ENCODE assay signal across 8 cellular contexts in genomic region chr11:8870461-8871282, GRCh38. TPM values are rescaled to one million over a fixed set of nuclear protein-coding genes. Genes with fewer than 3 reads are reported as not detected.
DNase-seq lines count a peak whose midpoint lies in the region; ATAC-seq and TF ChIP-seq lines count a peak whose summit lies in the region.

No MANE protein-coding gene starts in this region.

- H3K4me3 ChIP-seq in left ventricle myocardium inferior (peak overlapping the region; percentile 94), trophoblast cell (ENCODE audit: low read depth, low read length) (peak overlapping the region; percentile 93)

- intact Hi-C loops in left ventricle myocardium inferior (cut with micrococcal nuclease) = no loop called here

- H3K27me3 ChIP-seq in left ventricle myocardium inferior (ENCODE audit: low read depth) = no peaks in the 10 kb centered on the region
- H3K27me3 ChIP-seq in trophoblast cell (ENCODE audit: insufficient read depth, low read length) = no peaks in the 10 kb centered on the region

- H3K36me3 ChIP-seq in left ventricle myocardium inferior = no peaks in the 10 kb centered on the region
- no peaks in the 10 kb centered on the region for H3K36me3 ChIP-seq in trophoblast cell (ENCODE audit: control insufficient read depth in 1 of 2, insufficient read depth in 2 of 2, low read length in 2 of 2)

- H3K79me2 ChIP-seq in trophoblast cell (ENCODE audit: control insufficient read depth, insufficient read depth, low read length, poor library complexity) = peaks cover 6% of the 10 kb centered on the region

- peak overlapping the region; percentile 73 for H4K12ac ChIP-seq in trophoblast cell (ENCODE audit: low read depth, low read length)

- peak overlapping the region; percentile 89 for H3K18ac ChIP-seq in trophoblast cell (ENCODE audit: low read length)

- H3K79me1 ChIP-seq in trophoblast cell (ENCODE audit: low read length) = peaks cover 7% of the 10 kb centered on the region

- peaks cover 72% of the 10 kb centered on the region for H3K4me1 ChIP-seq in left ventricle myocardium inferior
- peaks cover 5 to 6% of the 10 kb centered on the region in 2 experiments for H3K4me1 ChIP-seq in trophoblast cell (ENCODE audit: control insufficient read depth in 1 of 2, insufficient read depth in 2 of 2, low read length in 2 of 2)

- peak overlapping the region; percentile 23 for H2BK12ac ChIP-seq in trophoblast cell (ENCODE audit: low read length)

- peak overlapping the region; percentile 91 for H2BK120ac ChIP-seq in trophoblast cell (ENCODE audit: insufficient read depth, low read length, poor library complexity)

- no peak for ATAC-seq in HG03095 (IDR thresholded peaks at IDR 0.05; ENCODE audit: unreplicated experiment)
- ATAC-seq in HG03139 (IDR thresholded peaks at IDR 0.05; ENCODE audit: unreplicated experiment) = no peak

- H2AFZ ChIP-seq in trophoblast cell (ENCODE audit: insufficient read depth, low read length, poor library complexity) = peak overlapping the region; percentile 75

- H2AK5ac ChIP-seq in trophoblast cell (ENCODE audit: low read length) = no peak overlapping the region

- WGBS in trophoblast cell (ENCODE audit: extremely low coverage, insufficient coverage, insufficient read length) = no CpG with 5 or more reads among the region's 93 CpGs

- peak overlapping the region; percentile 95 for H3K9ac ChIP-seq in trophoblast cell (ENCODE audit: low read length)

- peak overlapping the region; percentile 69 for H3K4me2 ChIP-seq in trophoblast cell (ENCODE audit: low read length)

- H3K14ac ChIP-seq in trophoblast cell (ENCODE audit: low read length) = peak overlapping the region; percentile 93

- no peak for TF ChIP-seq CTCF in left ventricle myocardium inferior (IDR thresholded peaks at IDR 0.05; ENCODE audit: borderline replicate concordance)

- no peak overlapping the region for H3K23ac ChIP-seq in trophoblast cell (ENCODE audit: low read length)

- H4K8ac ChIP-seq in trophoblast cell (ENCODE audit: low read depth, low read length) = peak overlapping the region; percentile 68

- DNase-seq in 8988T (peak; percentile 71), GM03348 (ENCODE audit: low spot score) (peak; percentile 81), NCI-H345 (lab: John Stamatoyannopoulos, UW) (peak; percentile 49), anterior cingulate cortex (lab: John Stamatoyannopoulos, UW) (peak in 49 of 58 donors; percentile 2 to 67 (median 34)), left ventricle myocardium inferior (peak; percentile 57), trophoblast cell (peak; percentile 43 to 53)

- H4K91ac ChIP-seq in trophoblast cell (ENCODE audit: low read depth, low read length) = peak overlapping the region; percentile 91

- peak overlapping the region; percentile 93 for H2BK5ac ChIP-seq in trophoblast cell (ENCODE audit: low read depth, low read length, poor library complexity)

- H3K9me3 ChIP-seq in left ventricle myocardium inferior (replicated peaks) (no peaks in the 10 kb centered on the region), trophoblast cell (ENCODE audit: insufficient read depth, low read depth, low read length) (no peaks in the 10 kb centered on the region)

- peak overlapping the region; percentile 93 for H3K27ac ChIP-seq in left ventricle myocardium inferior (replicated peaks)
- H3K27ac ChIP-seq in trophoblast cell (ENCODE audit: low read depth, low read length) = peak overlapping the region; percentile 93

- H3K4ac ChIP-seq in trophoblast cell (ENCODE audit: low read depth, low read length) = peak overlapping the region; percentile 89

RNA-seq across cellular contexts. Expression of gene AKIP1, which starts 40.3 kb away (rescaled TPM):
- 30.1 TPM for total RNA-seq in left ventricle myocardium inferior
- 11.8 and 12.2 TPM in 2 replicates for polyA plus RNA-seq in trophoblast cell (2013)
